22 cellular contexts compared by ENCODE assay signal in genomic region chr17:30187528-30187927, GRCh38. TPM values are rescaled to one million over a fixed set of nuclear protein-coding genes. Genes with fewer than 3 reads are reported as not detected.
"Had no signal": no experiment of that assay in that cellular context is flagged by ENCODE, and none has a peak within 500 bp of the region (broad histone marks: within the 10 kb centered on the region; RNA-seq: fewer than 3 reads in every experiment).

No MANE protein-coding gene starts in this region.

- H3K27ac ChIP-seq: body of pancreas, right lobe of liver, tibial nerve, vagina, WERI-Rb-1 had no signal

- H3K9me3 Mint-ChIP-seq: activated T-cell treated with anti-CD3 and anti-CD28 coated beads, Interleukin-2, amount 50 U/mL, for 4 hours; neural crest cell; stimulated activated naive CD8-positive, alpha-beta T cell treated with anti-CD3 and anti-CD28 coated beads, Interleukin-15, Interleukin-2, amounts not matched to agents 100 ng/mL and 50 ng/mL, for 24 hours had no signal

- H3K27ac Mint-ChIP-seq: activated CD8-positive, alpha-beta T cell treated with anti-CD3 and anti-CD28 coated beads, Interleukin-2, amount 10 ng/mL, durations not matched to agents 7 days and 5 days; progenitor cell of endocrine pancreas had no signal

- H3K4me1 Mint-ChIP-seq: neural crest cell had no signal

- H3K9me3 ChIP-seq: body of pancreas, right lobe of liver, tibial nerve, vagina had no signal

- ATAC-seq: activated CD8-positive, alpha-beta T cell treated with anti-CD3 and anti-CD28 coated beads, Interleukin-2, amount 10 ng/mL, durations not matched to agents 7 days and 5 days; activated T-cell treated with anti-CD3 and anti-CD28 coated beads, Interleukin-2, amount 50 U/mL, for 4 hours; body of pancreas; left lobe of liver; right lobe of liver had no signal

- H3K27me3 Mint-ChIP-seq: progenitor cell of endocrine pancreas; stimulated activated naive CD8-positive, alpha-beta T cell treated with anti-CD3 and anti-CD28 coated beads, Interleukin-15, Interleukin-2, amounts not matched to agents 100 ng/mL and 50 ng/mL, for 24 hours had no signal

- H3K4me1 ChIP-seq: body of pancreas, right lobe of liver, tibial nerve, vagina had no signal

- H3K4me3 ChIP-seq: body of pancreas, lung, right lobe of liver, tibial nerve, vagina had no signal

- H3K4me3 Mint-ChIP-seq: activated CD8-positive, alpha-beta T cell treated with anti-CD3 and anti-CD28 coated beads, Interleukin-2, amount 10 ng/mL, durations not matched to agents 7 days and 5 days; activated T-cell treated with anti-CD3 and anti-CD28 coated beads, Interleukin-2, amount 50 U/mL, for 4 hours; neural crest cell; stimulated activated naive CD8-positive, alpha-beta T cell treated with anti-CD3 and anti-CD28 coated beads, Interleukin-15, Interleukin-2, amounts not matched to agents 100 ng/mL and 50 ng/mL, for 24 hours had no signal

- H3K27me3 ChIP-seq: body of pancreas, right lobe of liver, tibial nerve, vagina had no signal

- DNase-seq: activated CD4-positive, alpha-beta T cell treated with anti-CD3 and anti-CD28 coated beads for 4 hours; activated CD8-positive, alpha-beta T cell treated with anti-CD3 and anti-CD28 coated beads, Interleukin-2, amount 10 ng/mL, durations not matched to agents 7 days and 5 days; activated naive CD4-positive, alpha-beta T cell treated with anti-CD3 and anti-CD28 coated beads, Interleukin-2, amount 50 U/mL, for 16 hours; activated T-cell treated with anti-CD3 and anti-CD28 coated beads, Interleukin-2, amount 50 U/mL, for 4 hours; body of pancreas; central memory CD4-positive, alpha-beta T cell; hypothalamus; right lobe of liver; small intestine; stimulated activated CD4-positive, alpha-beta T cell treated with anti-CD3 and anti-CD28 coated beads, Interleukin-15, amount 100 ng/mL, for 24 hours; stimulated activated CD4-positive, alpha-beta T cell treated with anti-CD3 and anti-CD28 coated beads, Interleukin-2, amount 100 ng/mL, for 48 hours; WERI-Rb-1 had no signal

RNA-seq across cellular contexts. Expression of gene SLC6A4, which starts 48.0 kb away (rescaled TPM):
- total RNA-seq: activated T-cell treated with anti-CD3 and anti-CD28 coated beads, Interleukin-2, amount 50 U/mL, for 4 hours; fibroblast of villous mesenchyme; neural crest cell; right lobe of liver; T-helper 2 cell treated with Interferon-gamma antibody and Interleukin-4, amounts not matched to agents 100 ng/mL and 5 ng/mL, for 36 hours had no signal
- polyA plus RNA-seq: keratinocyte had no signal
